1 cellular context compared by ENCODE assay signal in genomic region chr1:205369621-205370230, GRCh38.
TF ChIP-seq lines count a peak whose summit lies in the region.

No MANE protein-coding gene starts in this region.

TF ChIP-seq in K562, 482 proteins besides CTCF, POLR2A, EP300 and RAD21:
- TF ChIP-seq CBFA2T3 (IDR thresholded peaks at IDR 0.05) (no peak), EZH2 (IDR thresholded peaks at IDR 0.05; ENCODE audit: borderline replicate concordance, low read depth, low read length) (peak; percentile 46; the same call in 1 of the 2 replicates), ZFP36 (IDR thresholded peaks at IDR 0.05; ENCODE audit: low read depth, low read length, partially characterized antibody) (no peak), ZKSCAN1 (IDR thresholded peaks at IDR 0.05; ENCODE audit: low read depth, low read length) (0 out of 2 replicates have a peak, but pooled peaks have one; percentile 59)
